Comparison of ENCODE assay signal across 1 cellular context in genomic region chr10:69425041-69425440, GRCh38.
TF ChIP-seq lines count a peak whose summit lies in the region.

No MANE protein-coding gene starts in this region.

TF ChIP-seq in PFSK-1, 5 proteins besides CTCF, POLR2A, EP300 and RAD21 (continued from another document):
- TF ChIP-seq FOXP2 (optimal IDR thresholded peaks at IDR 0.05; ENCODE audit: borderline replicate concordance, extremely low read depth, extremely low read length, insufficient read depth) (no peak), TAF1 (IDR thresholded peaks at IDR 0.05; ENCODE audit: borderline replicate concordance, insufficient read depth, low read length) (no peak)
